Comparison of ENCODE assay signal across 1 cellular context in genomic region chr1:171801395-171801990, GRCh38.
TF ChIP-seq lines count a peak whose summit lies in the region.

No MANE protein-coding gene starts in this region.

TF ChIP-seq in H1, 55 proteins besides CTCF, POLR2A, EP300 and RAD21:
- TF ChIP-seq TEAD4 (IDR thresholded peaks at IDR 0.05; ENCODE audit: low read depth, low read length) (peak; percentile 31; the same call in 1 of the 2 replicates), SUZ12 (IDR thresholded peaks at IDR 0.05; ENCODE audit: low read length) (no peak)
